ENCODE assay signal across 8 cellular contexts in the genomic region with DNA sequence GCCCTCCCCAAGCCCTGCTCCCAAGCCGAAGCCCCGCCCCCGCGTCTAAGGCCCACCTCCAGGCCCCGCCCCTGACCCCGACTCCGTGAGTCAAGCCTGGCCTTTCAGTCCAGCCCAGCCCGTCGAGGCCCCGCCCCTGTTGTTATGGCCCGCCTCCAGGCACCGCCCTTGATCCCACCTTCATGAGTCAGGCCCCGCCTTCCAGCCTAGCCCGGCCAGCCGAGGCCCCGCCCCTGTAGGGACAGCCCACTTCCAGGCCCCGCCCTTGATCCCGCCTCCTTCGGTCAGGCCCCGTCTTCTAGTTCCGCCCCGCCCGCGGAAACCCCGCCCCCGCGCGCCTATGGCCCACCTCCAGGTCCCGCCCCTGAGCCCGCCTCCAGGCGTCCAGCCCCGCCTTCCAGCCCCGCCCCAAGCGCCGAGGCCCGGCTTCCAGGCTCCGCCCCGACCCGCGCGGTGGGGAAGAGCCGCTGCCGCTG. TPM values are rescaled to one million over a fixed set of nuclear protein-coding genes. Genes with fewer than 3 reads are reported as not detected.
A peak's percentile ranks its signal among the peaks of the same experiment; 100 is the strongest.
DNase-seq lines count a peak whose midpoint lies in the region; ATAC-seq, FAIRE-seq and TF ChIP-seq lines count a peak whose summit lies in the region.

No MANE protein-coding gene starts in this region.

- no peak overlapping the region for H3K27ac ChIP-seq in keratinocyte (ENCODE audit: control insufficient read depth, insufficient read depth, low read length)

- TF ChIP-seq CTCF in AG09319 (IDR thresholded peaks at IDR 0.05; ENCODE audit: low read depth, low read length) = no peak
- no peak for TF ChIP-seq CTCF in keratinocyte (optimal IDR thresholded peaks at IDR 0.05 in 1 of 3, IDR thresholded peaks at IDR 0.05 in 1 of 3, conservative IDR thresholded peaks at IDR 0.05 in 1 of 3; ENCODE audit: extremely low read depth in 1 of 3, insufficient read depth in 2 of 3, low read length in 3 of 3)

- no peaks in the 10 kb centered on the region for H3K9me1 ChIP-seq in keratinocyte (ENCODE audit: control insufficient read depth, extremely low read depth, insufficient read depth, low read length)

- H4K20me1 ChIP-seq in keratinocyte (ENCODE audit: control insufficient read depth, extremely low read depth, insufficient read depth, low read length) = no peaks in the 10 kb centered on the region

- dilution Hi-C loops in keratinocyte (cut with MboI; ENCODE audit: extremely low pct_ligation_motif_present, low sequenced_read_pairs) = no loop called here

- no peaks in the 10 kb centered on the region for H3K27me3 ChIP-seq in keratinocyte (ENCODE audit: control insufficient read depth, extremely low read depth, insufficient read depth, low read length)

- peaks cover 11% of the 10 kb centered on the region for H3K4me1 ChIP-seq in keratinocyte (ENCODE audit: control insufficient read depth, extremely low read depth, insufficient read depth, low read length)

- FAIRE-seq in keratinocyte (lab: Jason Lieb, UNC) = no peak

- peak overlapping the region; percentile 81 for H3K4me2 ChIP-seq in keratinocyte (ENCODE audit: control insufficient read depth, extremely low read depth, insufficient read depth, low read depth, low read length)

- H3K4me1 Mint-ChIP-seq in central memory CD8-positive, alpha-beta T cell = peaks cover 25% of the 10 kb centered on the region

- peak overlapping the region; percentile 65 to 78 (median 70) for H3K4me3 ChIP-seq in keratinocyte (ENCODE audit: control insufficient read depth in 2 of 3, extremely low read depth in 1 of 3, insufficient read depth in 2 of 3, low read depth in 1 of 3, low read length in 3 of 3)

- no peak overlapping the region for H3K27ac Mint-ChIP-seq in central memory CD8-positive, alpha-beta T cell (ENCODE audit: low read depth)

- H3K36me3 ChIP-seq in keratinocyte (ENCODE audit: control insufficient read depth in 2 of 2, extremely low read depth in 1 of 2, insufficient read depth in 2 of 2, low read length in 2 of 2) = no peaks in the 10 kb centered on the region

- ATAC-seq in GM19043 (IDR thresholded peaks at IDR 0.05; ENCODE audit: low read depth, unreplicated experiment) = peak; percentile 87
- peak; percentile 72 for ATAC-seq in HG03378 (IDR thresholded peaks at IDR 0.05; ENCODE audit: unreplicated experiment)
- ATAC-seq in activated CD4-positive, CD25-positive, alpha-beta regulatory T cell treated with anti-CD3 and anti-CD28 coated beads, Interleukin-2, amount 50 U/mL, for 24 hours = peak; percentile 82 to 86
- ATAC-seq in central memory CD8-positive, alpha-beta T cell (replicated peaks; ENCODE audit: extremely low read depth, poor library complexity, severe bottlenecking) = peak; percentile 87

- no peaks in the 10 kb centered on the region for H3K9me3 ChIP-seq in keratinocyte (ENCODE audit: control insufficient read depth, low read depth, low read length)

- H3K9me3 Mint-ChIP-seq in central memory CD8-positive, alpha-beta T cell = no peaks in the 10 kb centered on the region

- peak overlapping the region; percentile 83 for H2AFZ ChIP-seq in keratinocyte (ENCODE audit: control insufficient read depth, low read length)

- no peaks in the 10 kb centered on the region for H3K79me2 ChIP-seq in keratinocyte (ENCODE audit: control insufficient read depth, insufficient read depth, low read length)

- peak overlapping the region; percentile 79 for H3K4me3 Mint-ChIP-seq in central memory CD8-positive, alpha-beta T cell

- no peaks in the 10 kb centered on the region for H3K27me3 Mint-ChIP-seq in central memory CD8-positive, alpha-beta T cell

- H3K9ac ChIP-seq in keratinocyte (ENCODE audit: control insufficient read depth, extremely low read depth, insufficient read depth, low read length) = peak overlapping the region; percentile 89

- peaks cover 5% of the 10 kb centered on the region for H3K36me3 Mint-ChIP-seq in central memory CD8-positive, alpha-beta T cell (ENCODE audit: insufficient read depth)

- DNase-seq in AG09319 (ENCODE audit: extremely low read depth, low read depth) (peak; percentile 99), NCI-H446 (lab: John Stamatoyannopoulos, UW) (peak; percentile 97 to 99), keratinocyte (ENCODE audit: low read depth, low spot score) (peak; percentile 97)
- peak; percentile 100 for DNase-seq in central memory CD8-positive, alpha-beta T cell (ENCODE audit: low spot score in 2 of 2)
- DNase-seq in stimulated activated CD4-positive, alpha-beta T cell treated with anti-CD3 and anti-CD28 coated beads, Interleukin-12 subunit alpha, Interleukin-12 subunit beta, amount 100 ng/mL, for 4 hours = peak; percentile 100

RNA-seq across cellular contexts. Expression of gene DOP1B, which starts 0.2 kb away (rescaled TPM):
- 2.4 to 5.8 TPM (median 2.9 TPM) in 3 replicates for polyA plus RNA-seq in keratinocyte
- 3.4 TPM for polyA plus RNA-seq in keratinocyte (2011; ENCODE audit: low read depth)
- polyA plus RNA-seq in keratinocyte (2011; cell fraction: cytosol; rRNA removed) = 3.1 and 3.2 TPM in 2 replicates
- 10.6 and 12.9 TPM in 2 replicates for polyA plus RNA-seq in keratinocyte (2011; cell fraction: nucleus; rRNA removed)
- 3.6 and 5.6 TPM in 2 replicates for polyA plus RNA-seq in keratinocyte (2012; ENCODE audit: low replicate concordance)
- polyA minus RNA-seq in keratinocyte = 5.1 to 11.1 TPM (median 6.3 TPM) in 3 replicates
- polyA minus RNA-seq in keratinocyte (2011; cell fraction: cytosol; rRNA and poly(A)+ RNA removed) = 10.6 TPM
- polyA minus RNA-seq in keratinocyte (2011; cell fraction: nucleus; rRNA and poly(A)+ RNA removed) = 13.3 and 17.2 TPM in 2 replicates

RNA-seq across cellular contexts. Expression of gene CBR3, which starts 21.5 kb away (rescaled TPM):
- polyA plus RNA-seq in keratinocyte = 0.70 to 1.8 TPM (median 1.3 TPM) in 3 replicates
- not detected for polyA plus RNA-seq in keratinocyte (2011; ENCODE audit: low read depth)
- polyA plus RNA-seq in keratinocyte (2011; cell fraction: cytosol; rRNA removed) = 0.34 and 0.47 TPM in 2 replicates
- 0.16 TPM in 1 of 2 replicates, not detected in the other for polyA plus RNA-seq in keratinocyte (2011; cell fraction: nucleus; rRNA removed)
- polyA plus RNA-seq in keratinocyte (2012; ENCODE audit: low replicate concordance) = 0.90 and 2.8 TPM in 2 replicates
- polyA minus RNA-seq in keratinocyte = 0.62 to 0.77 TPM in 2 of 3 replicates, not detected in the other
- polyA minus RNA-seq in keratinocyte (2011; cell fraction: cytosol; rRNA and poly(A)+ RNA removed) = not detected
- polyA minus RNA-seq in keratinocyte (2011; cell fraction: nucleus; rRNA and poly(A)+ RNA removed) = 0.42 TPM in 1 of 2 replicates, not detected in the other
